Comparison of ENCODE assay signal across 25 cellular contexts in the genomic region with DNA sequence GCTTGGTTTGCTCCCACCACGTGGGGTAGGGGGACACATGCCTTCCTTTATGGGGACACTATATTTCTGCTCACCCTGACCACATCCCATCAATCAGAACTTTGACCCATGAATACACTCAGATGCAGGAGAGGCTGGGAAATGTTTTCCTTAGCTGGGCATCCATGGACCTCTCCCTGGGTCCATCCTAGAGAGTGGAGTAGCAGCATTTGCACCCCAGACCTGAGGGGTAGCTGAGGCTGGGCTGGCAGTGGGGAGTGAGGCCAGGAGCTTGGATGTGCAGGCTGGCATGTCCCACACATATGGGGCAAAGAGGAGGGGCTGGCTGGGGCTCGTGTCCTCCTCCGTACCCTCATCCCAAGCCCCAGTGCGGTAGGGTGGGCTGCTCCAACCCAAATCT.
"Had no signal": no experiment of that assay in that cellular context is flagged by ENCODE, and none has a peak within 500 bp of the region (broad histone marks: within the 10 kb centered on the region; RNA-seq: fewer than 3 reads in every experiment).

No MANE protein-coding gene starts in this region.

- H3K9me3 Mint-ChIP-seq: mesothelial cell of epicardium; naive B cell; natural killer cell treated with Interleukin-12 subunit alpha and Interleukin-12 subunit beta and Interleukin-15 and Interleukin-18, amount 100 ng/mL, for 72 hours; neural crest cell; stimulated activated naive B cell treated with anti-CD40 and anti-IgM and Interleukin-4, amounts not matched to agents 10 μg/mL and 1 μg/mL and 100 μg/mL, for 72 hours; stimulated activated naive CD8-positive, alpha-beta T cell treated with anti-CD3 and anti-CD28 coated beads, Interleukin-15, Interleukin-2, amounts not matched to agents 100 ng/mL and 50 ng/mL, for 24 hours had no signal

- H3K9me3 ChIP-seq: mucosa of descending colon, prostate gland, right atrium auricular region, thoracic aorta, tibial nerve, upper lobe of left lung had no signal

- H3K4me1 ChIP-seq: prostate gland had no signal

- H3K4me3 Mint-ChIP-seq: mesothelial cell of epicardium; naive B cell; natural killer cell treated with Interleukin-12 subunit alpha and Interleukin-12 subunit beta and Interleukin-15 and Interleukin-18, amount 100 ng/mL, for 72 hours; neural crest cell; stimulated activated naive B cell treated with anti-CD40 and anti-IgM and Interleukin-4, amounts not matched to agents 10 μg/mL and 1 μg/mL and 100 μg/mL, for 72 hours; stimulated activated naive CD8-positive, alpha-beta T cell treated with anti-CD3 and anti-CD28 coated beads, Interleukin-15, Interleukin-2, amounts not matched to agents 100 ng/mL and 50 ng/mL, for 24 hours had no signal

- H3K4me3 ChIP-seq: coronary artery, lung, mucosa of descending colon, prostate gland, right atrium auricular region, skin epidermis, thoracic aorta, tibial nerve, upper lobe of left lung had no signal

- H3K36me3 Mint-ChIP-seq: mesothelial cell of epicardium; naive B cell; natural killer cell treated with Interleukin-12 subunit alpha and Interleukin-12 subunit beta and Interleukin-15 and Interleukin-18, amount 100 ng/mL, for 72 hours; stimulated activated naive B cell treated with anti-CD40 and anti-IgM and Interleukin-4, amounts not matched to agents 10 μg/mL and 1 μg/mL and 100 μg/mL, for 72 hours had no signal

- H3K27ac ChIP-seq: coronary artery, prostate gland, right atrium auricular region, skin epidermis, thoracic aorta, tibial nerve, upper lobe of left lung had no signal

- H3K36me3 ChIP-seq: prostate gland, right atrium auricular region, thoracic aorta, tibial nerve, upper lobe of left lung had no signal

- H3K27ac Mint-ChIP-seq: mesothelial cell of epicardium; natural killer cell treated with Interleukin-12 subunit alpha and Interleukin-12 subunit beta and Interleukin-15 and Interleukin-18, amount 100 ng/mL, for 72 hours; stimulated activated naive B cell treated with anti-CD40 and anti-IgM and Interleukin-4, amounts not matched to agents 10 μg/mL and 1 μg/mL and 100 μg/mL, for 72 hours; stimulated activated naive CD8-positive, alpha-beta T cell treated with anti-CD3 and anti-CD28 coated beads, Interleukin-15, Interleukin-2, amounts not matched to agents 100 ng/mL and 50 ng/mL, for 24 hours had no signal

- DNase-seq: dermis blood vessel endothelial cell; effector memory CD4-positive, alpha-beta T cell; left ventricle myocardium superior; mesenchymal stem cell; mucosa of descending colon; naive B cell; stimulated activated CD4-positive, alpha-beta T cell treated with anti-CD3 and anti-CD28 coated beads, Interleukin-15, amount 100 ng/mL, for 24 hours; stimulated activated CD4-positive, alpha-beta T cell treated with anti-CD3 and anti-CD28 coated beads, Interleukin-2, amount 100 ng/mL, for 48 hours; stimulated activated naive B cell treated with anti-CD40 and anti-IgM and Interleukin-4, amounts not matched to agents 10 μg/mL and 1 μg/mL and 100 μg/mL, for 72 hours; upper lobe of left lung had no signal

- FAIRE-seq: endothelial cell of umbilical vein, frontal cortex, keratinocyte, urothelium cell line had no signal

- H3K27me3 ChIP-seq: right atrium auricular region, tibial nerve had no signal

- ATAC-seq: left ventricle myocardium superior; mucosa of descending colon; natural killer cell treated with Interleukin-12 subunit alpha and Interleukin-12 subunit beta and Interleukin-15 and Interleukin-18, amount 100 ng/mL, for 72 hours; stimulated activated naive B cell treated with anti-CD40 and anti-IgM and Interleukin-4, amounts not matched to agents 10 μg/mL and 1 μg/mL and 100 μg/mL, for 72 hours had no signal

- H3K27me3 Mint-ChIP-seq: stimulated activated naive CD8-positive, alpha-beta T cell treated with anti-CD3 and anti-CD28 coated beads, Interleukin-15, Interleukin-2, amounts not matched to agents 100 ng/mL and 50 ng/mL, for 24 hours had no signal
